14 cellular contexts compared by ENCODE assay signal in the genomic region with DNA sequence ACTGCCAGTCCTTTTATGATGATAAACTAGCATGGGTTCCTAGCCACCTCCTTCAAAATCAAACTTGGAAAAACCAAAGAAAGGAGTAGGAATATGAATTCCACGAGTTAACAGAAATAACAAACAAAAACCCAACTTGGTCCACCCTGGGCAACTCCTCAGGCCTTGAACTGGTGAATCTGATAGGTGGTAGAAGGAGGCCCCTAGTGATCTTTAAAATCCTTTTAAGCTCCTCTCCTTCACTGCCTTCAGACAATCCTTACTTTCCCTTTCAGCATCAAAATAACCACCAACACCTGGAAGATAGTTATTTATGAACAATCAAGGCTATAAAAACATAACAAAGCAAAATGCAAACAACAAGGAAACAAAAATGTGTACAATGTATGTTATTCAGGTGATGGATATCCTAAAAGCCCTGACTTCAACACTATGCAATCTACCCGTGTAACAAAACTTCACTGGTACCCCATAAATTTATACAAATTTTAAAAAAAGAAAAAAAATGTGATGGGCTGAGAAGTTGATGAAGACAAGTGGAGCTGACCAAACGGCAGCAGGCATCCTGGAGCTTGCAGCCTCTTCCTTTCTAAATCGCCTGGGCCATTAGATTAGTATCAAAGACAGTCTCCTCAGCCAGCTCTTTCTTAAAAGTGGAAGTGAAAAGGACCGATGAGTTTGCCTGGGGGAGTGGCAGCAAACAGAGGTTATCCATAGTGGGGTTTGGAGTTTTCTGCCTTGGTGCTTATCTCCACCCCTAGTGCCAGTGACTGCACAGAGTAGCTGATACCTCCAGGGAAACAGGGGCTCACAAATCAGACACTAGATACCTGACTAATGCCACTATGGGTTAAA.
DNase-seq lines count a peak whose midpoint lies in the region; ATAC-seq and TF ChIP-seq lines count a peak whose summit lies in the region.
"Had no signal": no experiment of that assay in that cellular context is flagged by ENCODE, and none has a peak within 500 bp of the region (broad histone marks: within the 10 kb centered on the region; RNA-seq: fewer than 3 reads in every experiment).

No MANE protein-coding gene starts in this region.

- ATAC-seq in HG02884 (IDR thresholded peaks at IDR 0.05; ENCODE audit: unreplicated experiment) (peak; percentile 50), GM18517 (IDR thresholded peaks at IDR 0.05; ENCODE audit: unreplicated experiment) (no peak)
- ATAC-seq in stimulated activated memory B cell treated with anti-CD40 and anti-IgM and Interleukin-4, amounts not matched to agents 10 μg/mL and 1 μg/mL and 100 μg/mL, for 72 hours = peak; percentile 64
- ATAC-seq: GM23338 had no signal

- H3K27me3 Mint-ChIP-seq in stimulated activated memory B cell treated with anti-CD40 and anti-IgM and Interleukin-4, amounts not matched to agents 10 μg/mL and 1 μg/mL and 100 μg/mL, for 72 hours = no peaks in the 10 kb centered on the region
- H3K27me3 Mint-ChIP-seq: activated naive CD4-positive, alpha-beta T cell treated with anti-CD3 and anti-CD28 coated beads, Interleukin-2, amount 50 U/mL, for 24 hours had no signal

- DNase-seq in GM20000 (ENCODE audit: low spot score) (peak; percentile 11), NOMO-1 (lab: John Stamatoyannopoulos, UW; ENCODE audit: unreplicated experiment in 2 of 2) (peak; percentile 19 to 41), NCI-H1694 (lab: John Stamatoyannopoulos, UW) (no peak), WERI-Rb-1 (no peak)
- DNase-seq: activated CD8-positive, alpha-beta memory T cell treated with anti-CD3 and anti-CD28 coated beads, Interleukin-2, amount 50 U/mL, for 4 hours; CD4-positive, CD25-positive, alpha-beta regulatory T cell; effector memory CD4-positive, alpha-beta T cell; NCI-H1092; SK-N-SH had no signal

- H3K9me3 ChIP-seq in WERI-Rb-1 (ENCODE audit: severe bottlenecking) = peaks cover 3% of the 10 kb centered on the region
- H3K9me3 ChIP-seq: SK-N-SH had no signal

- no peaks in the 10 kb centered on the region for H3K36me3 ChIP-seq in WERI-Rb-1

- H3K4me3 ChIP-seq in WERI-Rb-1 (ENCODE audit: low read depth, low read length) = no peak overlapping the region
- H3K4me3 ChIP-seq: GM23338 had no signal

- TF ChIP-seq CTCF in GM20000 (IDR thresholded peaks at IDR 0.05; ENCODE audit: extremely low read depth, missing control alignments) = no peak
- no peak for TF ChIP-seq CTCF in WERI-Rb-1 (IDR thresholded peaks at IDR 0.05; ENCODE audit: low read depth, low read length)

- H3K27ac ChIP-seq in WERI-Rb-1 = no peak overlapping the region

- peak overlapping the region; percentile 54 for H3K4me3 Mint-ChIP-seq in stimulated activated memory B cell treated with anti-CD40 and anti-IgM and Interleukin-4, amounts not matched to agents 10 μg/mL and 1 μg/mL and 100 μg/mL, for 72 hours
- H3K4me3 Mint-ChIP-seq: activated naive CD4-positive, alpha-beta T cell treated with anti-CD3 and anti-CD28 coated beads, Interleukin-2, amount 50 U/mL, for 24 hours; GM23338 had no signal

- H3K27me3 ChIP-seq in WERI-Rb-1 (ENCODE audit: insufficient read depth, low read depth, severe bottlenecking) = no peaks in the 10 kb centered on the region

- peaks cover 34% of the 10 kb centered on the region for H3K4me1 Mint-ChIP-seq in stimulated activated memory B cell treated with anti-CD40 and anti-IgM and Interleukin-4, amounts not matched to agents 10 μg/mL and 1 μg/mL and 100 μg/mL, for 72 hours
- H3K4me1 Mint-ChIP-seq: GM23338 had no signal

- peak overlapping the region; percentile 83 for H3K27ac Mint-ChIP-seq in stimulated activated memory B cell treated with anti-CD40 and anti-IgM and Interleukin-4, amounts not matched to agents 10 μg/mL and 1 μg/mL and 100 μg/mL, for 72 hours
- H3K27ac Mint-ChIP-seq: activated naive CD4-positive, alpha-beta T cell treated with anti-CD3 and anti-CD28 coated beads, Interleukin-2, amount 50 U/mL, for 24 hours; GM23338 had no signal

- H3K9me3 Mint-ChIP-seq in stimulated activated memory B cell treated with anti-CD40 and anti-IgM and Interleukin-4, amounts not matched to agents 10 μg/mL and 1 μg/mL and 100 μg/mL, for 72 hours = peaks cover 4% of the 10 kb centered on the region
- H3K9me3 Mint-ChIP-seq: activated naive CD4-positive, alpha-beta T cell treated with anti-CD3 and anti-CD28 coated beads, Interleukin-2, amount 50 U/mL, for 24 hours had no signal

- H3K36me3 Mint-ChIP-seq in stimulated activated memory B cell treated with anti-CD40 and anti-IgM and Interleukin-4, amounts not matched to agents 10 μg/mL and 1 μg/mL and 100 μg/mL, for 72 hours = peaks cover 6% of the 10 kb centered on the region
- H3K36me3 Mint-ChIP-seq: activated naive CD4-positive, alpha-beta T cell treated with anti-CD3 and anti-CD28 coated beads, Interleukin-2, amount 50 U/mL, for 24 hours; CD4-positive, CD25-positive, alpha-beta regulatory T cell had no signal

Comparison
In these comparisons a context has a peak if more than half of its experiments do, and no peak if none do; other contexts are left out.
1. DNase-seq: peak in GM20000 (single experiment) and NOMO-1 (2 of 2); none in NCI-H1694 (single experiment) and WERI-Rb-1 (single experiment).